ENCODE assay signal across 24 cellular contexts in the genomic region with DNA sequence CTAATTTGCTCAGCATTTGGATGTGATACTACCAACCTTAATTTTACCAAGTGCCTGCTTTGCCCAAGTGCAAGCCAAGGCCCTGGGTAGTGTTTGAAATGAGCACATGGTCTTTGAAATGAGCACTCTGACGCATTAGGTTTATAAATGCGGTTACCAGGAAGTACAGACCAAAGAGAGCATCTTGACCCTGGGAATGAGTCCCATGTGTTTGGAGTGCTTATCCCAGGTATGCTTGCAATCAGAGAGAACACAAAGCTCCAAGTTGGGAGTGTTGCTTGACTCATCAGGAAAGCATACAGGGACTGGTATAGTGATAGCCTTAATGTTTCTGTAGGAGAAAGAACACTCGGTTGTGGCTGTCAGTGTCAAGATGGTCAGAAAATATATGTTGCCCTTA.
DNase-seq lines count a peak whose midpoint lies in the region; ATAC-seq, FAIRE-seq and TF ChIP-seq lines count a peak whose summit lies in the region.
"Had no signal": no experiment of that assay in that cellular context is flagged by ENCODE, and none has a peak within 500 bp of the region (broad histone marks: within the 10 kb centered on the region; RNA-seq: fewer than 3 reads in every experiment).

No MANE protein-coding gene starts in this region.

- H3K9me3 ChIP-seq in A549 (no peaks in the 10 kb centered on the region), esophagus muscularis mucosa (no peaks in the 10 kb centered on the region), tibial nerve (no peaks in the 10 kb centered on the region)
- H3K9me3 ChIP-seq: BE2C; BLaER1 treated with 17β-estradiol and CSF1 and Interleukin-3, amounts not matched to agents 10 nM and 100 nM had no signal

- H3K27me3 ChIP-seq in esophagus muscularis mucosa (no peaks in the 10 kb centered on the region), tibial nerve (no peaks in the 10 kb centered on the region)
- H3K27me3 ChIP-seq: BE2C; BLaER1 treated with 17β-estradiol and CSF1 and Interleukin-3, amounts not matched to agents 10 nM and 100 nM had no signal

- H3K4me1 ChIP-seq in A549 (peaks cover 32% of the 10 kb centered on the region), esophagus muscularis mucosa (no peaks in the 10 kb centered on the region), tibial nerve (no peaks in the 10 kb centered on the region)
- H3K4me1 ChIP-seq: BE2C had no signal

- no peaks in the 10 kb centered on the region for H3K4me1 Mint-ChIP-seq in nephron progenitor cell
- H3K4me1 Mint-ChIP-seq in Calu3 (ENCODE audit: low read depth, unreplicated experiment): peaks cover 11% of the 10 kb centered on the region
- H3K4me1 Mint-ChIP-seq: CD14-positive monocyte; CD8-positive, alpha-beta memory T cell had no signal

- H3K36me3 Mint-ChIP-seq in nephron progenitor cell (ENCODE audit: low read depth): no peaks in the 10 kb centered on the region
- no peaks in the 10 kb centered on the region for H3K36me3 Mint-ChIP-seq in Calu3 (ENCODE audit: insufficient read depth, unreplicated experiment)
- H3K36me3 Mint-ChIP-seq: CD14-positive monocyte; CD8-positive, alpha-beta memory T cell had no signal

- no peak for TF ChIP-seq EP300 in A549 (IDR thresholded peaks at IDR 0.05)
- no peak for TF ChIP-seq EP300 in esophagus muscularis mucosa (IDR thresholded peaks at IDR 0.05)
- no peak for TF ChIP-seq EP300 in tibial nerve (IDR thresholded peaks at IDR 0.05)

- DNase-seq in A549 (ENCODE audit: low read depth in 1 of 2, low spot score in 1 of 2) (no peak), esophagus muscularis mucosa (ENCODE audit: extremely low spot score) (peak; percentile 3), islet precursor cell (peak; percentile 27), nephron progenitor cell (no peak), Calu3 (no peak), tibial nerve (ENCODE audit: low spot score in 2 of 2) (no peak), NCI-H2227 treated with DMSO at 0.1 percent for 48 hours (lab: John Stamatoyannopoulos, UW) (no peak)
- DNase-seq: ACHN; AML-193; BE2C; CD4-positive, alpha-beta T cell; CD8-positive, alpha-beta memory T cell; DMS53; DMS79 treated with DMSO at 0.1 percent for 48 hours; GDM1; GOT3; HCEC 1CT had no signal

- H3K27me3 Mint-ChIP-seq in nephron progenitor cell (ENCODE audit: low read depth, poor library complexity) (peaks cover 10% of the 10 kb centered on the region), Calu3 (ENCODE audit: unreplicated experiment) (no peaks in the 10 kb centered on the region)
- H3K27me3 Mint-ChIP-seq: CD4-positive, alpha-beta T cell had no signal

- H3K27ac ChIP-seq in A549: no peak overlapping the region
- H3K27ac ChIP-seq in esophagus muscularis mucosa (replicated peaks in 1 of 4): no peak overlapping the region
- H3K27ac ChIP-seq in tibial nerve: no peak overlapping the region
- H3K27ac ChIP-seq: 22Rv1; BLaER1 treated with 17β-estradiol and CSF1 and Interleukin-3, amounts not matched to agents 10 nM and 100 nM had no signal

- TF ChIP-seq POLR2A in A549 (IDR thresholded peaks at IDR 0.05; ENCODE audit: low read length) (no peak), esophagus muscularis mucosa (IDR thresholded peaks at IDR 0.05; ENCODE audit: low read depth) (no peak), tibial nerve (IDR thresholded peaks at IDR 0.05) (no peak)

- no peak overlapping the region for H3K4me2 ChIP-seq in A549

- H3K4me3 ChIP-seq in A549 (no peak overlapping the region), esophagus muscularis mucosa (no peak overlapping the region), tibial nerve (no peak overlapping the region)
- H3K4me3 ChIP-seq: BLaER1 treated with 17β-estradiol and CSF1 and Interleukin-3, amounts not matched to agents 10 nM and 100 nM; GM12878 had no signal

- no TSS peak for BruUV-seq in Calu3 (replicated peaks; lab: Mats Ljungman, UMichigan)

- H3K27ac Mint-ChIP-seq in nephron progenitor cell (peak overlapping the region; percentile 42), Calu3 (ENCODE audit: unreplicated experiment) (no peak overlapping the region)
- H3K27ac Mint-ChIP-seq: CD4-positive, alpha-beta T cell; CD8-positive, alpha-beta memory T cell had no signal

- TF ChIP-seq CTCF in A549 (IDR thresholded peaks at IDR 0.05) (no peak), esophagus muscularis mucosa (IDR thresholded peaks at IDR 0.05) (no peak), nephron progenitor cell (IDR thresholded peaks at IDR 0.05) (no peak), Calu3 (IDR thresholded peaks at IDR 0.05; ENCODE audit: unreplicated experiment) (no peak), tibial nerve (IDR thresholded peaks at IDR 0.05) (no peak)

- peak; percentile 39 for FAIRE-seq in A549 (lab: Jason Lieb, UNC)
- FAIRE-seq: A204.1, GM12878, H54 had no signal

- intact Hi-C loops in esophagus muscularis mucosa (cut with DNase I) (no loop called here), Calu3 (cut with micrococcal nuclease; ENCODE audit: unreplicated experiment) (loop anchor here (10.0 kb wide), 1 partner anchor 205 kb away; a partner anchor contains a TSS)

- CTCF ChIA-PET in A549 (lab: Yijun Ruan, JAX): interaction anchor here (1.3 kb wide), 1 partner anchor 8 kb away, joined by 3 read pairs; no protein-coding TSS in a partner anchor
- CTCF ChIA-PET in Calu3 (lab: Charles Lee): no interaction called here

- ATAC-seq in A549 (no peak), HG03439 (IDR thresholded peaks at IDR 0.05; ENCODE audit: unreplicated experiment) (no peak)
- ATAC-seq: GM12878 had no signal

- no peak overlapping the region for H3K4me3 Mint-ChIP-seq in nephron progenitor cell
- no peak overlapping the region for H3K4me3 Mint-ChIP-seq in Calu3 (ENCODE audit: low read depth, unreplicated experiment)
- H3K4me3 Mint-ChIP-seq: CD14-positive monocyte; CD4-positive, alpha-beta T cell; CD8-positive, alpha-beta memory T cell had no signal

- H3K36me3 ChIP-seq in esophagus muscularis mucosa: no peaks in the 10 kb centered on the region
- no peaks in the 10 kb centered on the region for H3K36me3 ChIP-seq in tibial nerve
- H3K36me3 ChIP-seq: BE2C; BLaER1 treated with 17β-estradiol and CSF1 and Interleukin-3, amounts not matched to agents 10 nM and 100 nM had no signal

- no peak for TF ChIP-seq RAD21 in A549 (conservative IDR thresholded peaks at IDR 0.05 in 1 of 2, IDR thresholded peaks at IDR 0.05 in 1 of 2)

- peaks cover 37% of the 10 kb centered on the region for H3K9me3 Mint-ChIP-seq in nephron progenitor cell
- H3K9me3 Mint-ChIP-seq in Calu3 (ENCODE audit: low read depth, unreplicated experiment): no peaks in the 10 kb centered on the region
- H3K9me3 Mint-ChIP-seq: CD4-positive, alpha-beta T cell; CD8-positive, alpha-beta memory T cell had no signal

- POLR2A ChIA-PET in A549 (lab: Yijun Ruan, JAX): no interaction called here

- 84% methylated on average over 3 of the region's 3 CpGs for WGBS in A549 (ENCODE audit: missing lambda C conversion rate)
- WGBS in esophagus muscularis mucosa: 84% methylated on average over 3 of the region's 3 CpGs
- WGBS in tibial nerve, 2 donors: 81 to 89% methylated on average over 3 of the region's 3 CpGs

TF ChIP-seq in A549, 52 proteins besides CTCF, POLR2A, EP300 and RAD21:
- TF ChIP-seq TFCP2L1 (CRISPR knock-in tag; IDR thresholded peaks at IDR 0.05): no peak
- no peak for TF ChIP-seq CEBPB (IDR thresholded peaks at IDR 0.05)
- TF ChIP-seq, protein P1, sequence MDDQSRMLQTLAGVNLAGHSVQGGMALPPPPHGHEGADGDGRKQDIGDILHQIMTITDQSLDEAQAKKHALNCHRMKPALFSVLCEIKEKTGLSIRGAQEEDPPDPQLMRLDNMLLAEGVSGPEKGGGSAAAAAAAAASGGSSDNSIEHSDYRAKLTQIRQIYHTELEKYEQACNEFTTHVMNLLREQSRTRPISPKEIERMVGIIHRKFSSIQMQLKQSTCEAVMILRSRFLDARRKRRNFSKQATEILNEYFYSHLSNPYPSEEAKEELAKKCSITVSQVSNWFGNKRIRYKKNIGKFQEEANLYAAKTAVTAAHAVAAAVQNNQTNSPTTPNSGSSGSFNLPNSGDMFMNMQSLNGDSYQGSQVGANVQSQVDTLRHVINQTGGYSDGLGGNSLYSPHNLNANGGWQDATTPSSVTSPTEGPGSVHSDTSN (IDR thresholded peaks at IDR 0.05): no peak
- no peak for TF ChIP-seq CHD4 (IDR thresholded peaks at IDR 0.05; ENCODE audit: borderline replicate concordance)
- no peak for TF ChIP-seq HDAC2 (IDR thresholded peaks at IDR 0.05)
- TF ChIP-seq ZFP36 (IDR thresholded peaks at IDR 0.05; ENCODE audit: borderline replicate concordance, partially characterized antibody): no peak
- TF ChIP-seq MYC (IDR thresholded peaks at IDR 0.05; ENCODE audit: borderline replicate concordance, low read length): no peak
TF ChIP-seq in A549: peak in this region for 0.

Comparison
In these comparisons a context has a peak if more than half of its experiments do, and no peak if none do; other contexts are left out.
1. DNase-seq: peak in esophagus muscularis mucosa (single experiment) and islet precursor cell (single experiment); none in A549 (0 of 2), nephron progenitor cell (single experiment), Calu3 (single experiment), tibial nerve (0 of 2) and NCI-H2227 treated with DMSO at 0.1 percent for 48 hours (single experiment).